Comparison of ENCODE assay signal across 1 cellular context in genomic region chr22:21605887-21606564, GRCh38.
TF ChIP-seq lines count a peak whose summit lies in the region.

No MANE protein-coding gene starts in this region.

TF ChIP-seq in WTC11, 78 proteins besides CTCF, POLR2A, EP300 and RAD21:
- no peak for TF ChIP-seq ZBTB43 (CRISPR knock-in tag; IDR thresholded peaks at IDR 0.05)
- 0 out of 2 replicates have a peak, but pooled peaks have one; percentile 51 for TF ChIP-seq ZNF121 (CRISPR knock-in tag; IDR thresholded peaks at IDR 0.05)
